13 cellular contexts compared by ENCODE assay signal in genomic region chr4:150140774-150141400, GRCh38.
A peak's percentile ranks its signal among the peaks of the same experiment; 100 is the strongest.
DNase-seq lines count a peak whose midpoint lies in the region; ATAC-seq and TF ChIP-seq lines count a peak whose summit lies in the region.
"Had no signal": no experiment of that assay in that cellular context is flagged by ENCODE, and none has a peak within 500 bp of the region (broad histone marks: within the 10 kb centered on the region; RNA-seq: fewer than 3 reads in every experiment).

No MANE protein-coding gene starts in this region.

- H4K20me1 ChIP-seq in HCT116 (ENCODE audit: insufficient read depth), result no peaks in the 10 kb centered on the region

- no peak overlapping the region for H3K27ac ChIP-seq in HCT116 (ENCODE audit: low read depth, low read length)
- H3K27ac ChIP-seq in vagina, result no peak overlapping the region
- H3K27ac ChIP-seq: cardiac muscle cell, psoas muscle had no signal

- POLR2A ChIA-PET in HCT116 (lab: Charles Lee), result no interaction called here

- TF ChIP-seq CTCF in HCT116 (IDR thresholded peaks at IDR 0.05 in 2 of 3, conservative IDR thresholded peaks at IDR 0.05 in 1 of 3; ENCODE audit: borderline replicate concordance in 1 of 3, insufficient read depth in 1 of 3, low read depth in 2 of 3, low read length in 2 of 3) (no peak), vagina (IDR thresholded peaks at IDR 0.05) (no peak)

- ATAC-seq in HCT116 (peak; percentile 20; the same call in 1 of the 2 replicates), SK-N-SH treated with all-trans-retinoic acid at 6 μM for 48 hours (peak; percentile 32), HG02610 (IDR thresholded peaks at IDR 0.05; ENCODE audit: unreplicated experiment) (no peak)
- ATAC-seq: psoas muscle had no signal

- no TSS peak for BruUV-seq in HCT116 (replicated peaks; lab: Mats Ljungman, UMichigan)

- TF ChIP-seq POLR2A in HCT116 (IDR thresholded peaks at IDR 0.05; ENCODE audit: borderline replicate concordance, extremely low read depth, insufficient read depth, insufficient read length) (no peak), vagina (IDR thresholded peaks at IDR 0.05) (no peak)

- peak overlapping the region; percentile 43 for H3K4me2 ChIP-seq in HCT116 (ENCODE audit: low read length)

- H3K9me2 ChIP-seq in HCT116 (ENCODE audit: insufficient read depth), result no peaks in the 10 kb centered on the region

- H3K4me3 ChIP-seq in HCT116 (replicated peaks in 1 of 2; ENCODE audit: low read depth in 1 of 2, low read length in 2 of 2) (peak overlapping the region in 1 of 2 experiments; percentile 8; a peak in 1 of 4 replicates), vagina (no peak overlapping the region)
- H3K4me3 ChIP-seq: cardiac muscle cell, psoas muscle, transverse colon had no signal

- no peak for TF ChIP-seq RAD21 in HCT116 (IDR thresholded peaks at IDR 0.05; ENCODE audit: low read depth)

- no peaks in the 10 kb centered on the region for H3K79me2 ChIP-seq in HCT116 (ENCODE audit: insufficient read depth, low read length)

- H3K36me3 ChIP-seq in HCT116 (ENCODE audit: control insufficient read depth in 1 of 2, insufficient read depth in 2 of 2, low read length in 2 of 2), result no peaks in the 10 kb centered on the region
- no peaks in the 10 kb centered on the region for H3K36me3 ChIP-seq in vagina
- H3K36me3 ChIP-seq: cardiac muscle cell, transverse colon had no signal

- H3K27me3 ChIP-seq in HCT116 (ENCODE audit: insufficient read depth, low read length) (no peaks in the 10 kb centered on the region), vagina (no peaks in the 10 kb centered on the region)
- H3K27me3 ChIP-seq: cardiac muscle cell, transverse colon had no signal

- H3K4me1 ChIP-seq in HCT116 (ENCODE audit: control insufficient read depth in 1 of 2, insufficient read depth in 2 of 2, low read length in 2 of 2) (peaks cover 0 to 15% of the 10 kb centered on the region in 2 experiments; a peak in 3 of 4 replicates), vagina (peaks cover 11% of the 10 kb centered on the region)
- H3K4me1 ChIP-seq: psoas muscle had no signal

- RAD21 ChIA-PET in HCT116 (lab: Charles Lee; ENCODE audit: low non-redundant PET in 1 of 2, low total read pairs in 2 of 2, uncharacterized antibody in 2 of 2, unreplicated experiment in 2 of 2), result no interaction called here

- no peak for DNase-seq in HCT116 (ENCODE audit: low read depth, low spot score)
- peak; percentile 87 for DNase-seq in fibroblast of peridontal ligament (ENCODE audit: extremely low read depth)
- peak; percentile 64 for DNase-seq in stromal cell of bone marrow (ENCODE audit: low read depth)
- no peak for DNase-seq in NCI-H345 treated with DMSO at 0.1 percent for 48 hours (lab: John Stamatoyannopoulos, UW; ENCODE audit: unreplicated experiment)
- DNase-seq in LoVo (ENCODE audit: low spot score), result no peak
- DNase-seq in vagina (ENCODE audit: extremely low spot score in 2 of 2), result no peak
- DNase-seq: NCI-H2029, OCI-M1, psoas muscle, transverse colon had no signal

- H2AFZ ChIP-seq in HCT116 (ENCODE audit: low read depth, low read length, poor library complexity, severe bottlenecking), result no peak overlapping the region

- CTCF ChIA-PET in HCT116 (lab: Charles Lee), result no interaction called here

- H3K9me3 ChIP-seq in HCT116 (ENCODE audit: control insufficient read depth in 1 of 2, insufficient read depth in 1 of 2, low read depth in 1 of 2, low read length in 2 of 2) (no peaks in the 10 kb centered on the region), vagina (no peaks in the 10 kb centered on the region)
- H3K9me3 ChIP-seq: transverse colon had no signal

- intact Hi-C loops in HCT116 (cut with micrococcal nuclease) (no loop called here), vagina (cut with DNase I) (no loop called here)

- no peak overlapping the region for H3K9ac ChIP-seq in HCT116 (ENCODE audit: low read length)

TF ChIP-seq in HCT116, 20 proteins besides CTCF, POLR2A, EP300 and RAD21:
- TF ChIP-seq, protein P1, sequence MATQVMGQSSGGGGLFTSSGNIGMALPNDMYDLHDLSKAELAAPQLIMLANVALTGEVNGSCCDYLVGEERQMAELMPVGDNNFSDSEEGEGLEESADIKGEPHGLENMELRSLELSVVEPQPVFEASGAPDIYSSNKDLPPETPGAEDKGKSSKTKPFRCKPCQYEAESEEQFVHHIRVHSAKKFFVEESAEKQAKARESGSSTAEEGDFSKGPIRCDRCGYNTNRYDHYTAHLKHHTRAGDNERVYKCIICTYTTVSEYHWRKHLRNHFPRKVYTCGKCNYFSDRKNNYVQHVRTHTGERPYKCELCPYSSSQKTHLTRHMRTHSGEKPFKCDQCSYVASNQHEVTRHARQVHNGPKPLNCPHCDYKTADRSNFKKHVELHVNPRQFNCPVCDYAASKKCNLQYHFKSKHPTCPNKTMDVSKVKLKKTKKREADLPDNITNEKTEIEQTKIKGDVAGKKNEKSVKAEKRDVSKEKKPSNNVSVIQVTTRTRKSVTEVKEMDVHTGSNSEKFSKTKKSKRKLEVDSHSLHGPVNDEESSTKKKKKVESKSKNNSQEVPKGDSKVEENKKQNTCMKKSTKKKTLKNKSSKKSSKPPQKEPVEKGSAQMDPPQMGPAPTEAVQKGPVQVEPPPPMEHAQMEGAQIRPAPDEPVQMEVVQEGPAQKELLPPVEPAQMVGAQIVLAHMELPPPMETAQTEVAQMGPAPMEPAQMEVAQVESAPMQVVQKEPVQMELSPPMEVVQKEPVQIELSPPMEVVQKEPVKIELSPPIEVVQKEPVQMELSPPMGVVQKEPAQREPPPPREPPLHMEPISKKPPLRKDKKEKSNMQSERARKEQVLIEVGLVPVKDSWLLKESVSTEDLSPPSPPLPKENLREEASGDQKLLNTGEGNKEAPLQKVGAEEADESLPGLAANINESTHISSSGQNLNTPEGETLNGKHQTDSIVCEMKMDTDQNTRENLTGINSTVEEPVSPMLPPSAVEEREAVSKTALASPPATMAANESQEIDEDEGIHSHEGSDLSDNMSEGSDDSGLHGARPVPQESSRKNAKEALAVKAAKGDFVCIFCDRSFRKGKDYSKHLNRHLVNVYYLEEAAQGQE (IDR thresholded peaks at IDR 0.05; ENCODE audit: low read depth), result no peak
- TF ChIP-seq SP1 (IDR thresholded peaks at IDR 0.05; ENCODE audit: low read depth) (peak; percentile 22; the same call in 1 of the 2 replicates), FOSL1 (IDR thresholded peaks at IDR 0.05; ENCODE audit: low read depth) (peak; percentile 79), JUND (IDR thresholded peaks at IDR 0.05) (peak; percentile 46), SIN3A (IDR thresholded peaks at IDR 0.05; ENCODE audit: low read depth) (no peak)

TF ChIP-seq in SK-N-SH treated with all-trans-retinoic acid at 6 μM for 48 hours, 23 proteins besides CTCF, POLR2A, EP300 and RAD21:
- no peak for TF ChIP-seq GLIS3 (CRISPR knock-in tag; IDR thresholded peaks at IDR 0.05)
- no peak for TF ChIP-seq CSRNP3 (CRISPR knock-in tag; IDR thresholded peaks at IDR 0.05)

Comparison
In these comparisons a context has a peak if more than half of its experiments do, and no peak if none do; other contexts are left out.
1. DNase-seq: peak in fibroblast of peridontal ligament (single experiment) and stromal cell of bone marrow (single experiment); none in HCT116 (single experiment), NCI-H345 treated with DMSO at 0.1 percent for 48 hours (single experiment), LoVo (single experiment) and vagina (0 of 2).